ENCODE assay signal across 11 cellular contexts in genomic region chr6:105985098-105985815, GRCh38.
A peak's percentile ranks its signal among the peaks of the same experiment; 100 is the strongest.
DNase-seq lines count a peak whose midpoint lies in the region; ATAC-seq, FAIRE-seq and TF ChIP-seq lines count a peak whose summit lies in the region.
"Had no signal": no experiment of that assay in that cellular context is flagged by ENCODE, and none has a peak within 500 bp of the region (broad histone marks: within the 10 kb centered on the region; RNA-seq: fewer than 3 reads in every experiment).

No MANE protein-coding gene starts in this region.

- POLR2A ChIA-PET in K562 (lab: Yijun Ruan, JAX) (no interaction called here), A673 (lab: Charles Lee; ENCODE audit: low non-redundant PET) (interaction anchor here (0.6 kb wide), 1 partner anchor 1929 kb away, joined by 3 read pairs; no protein-coding TSS in a partner anchor)

- H3K4me3 Mint-ChIP-seq in H9: peak overlapping the region; percentile 60 to 80; a peak in 4 of 5 replicates

- peak; percentile 7 for DNase-seq in DMS153 (lab: John Stamatoyannopoulos, UW)
- DNase-seq in H9: no peak
- DNase-seq in K562 (ENCODE audit: extremely low read depth in 1 of 4, low spot score in 3 of 4): peak in 1 of 4 experiments; percentile 21
- DNase-seq in mucosa of gallbladder (ENCODE audit: low spot score): peak; percentile 37
- DNase-seq in A673 (ENCODE audit: low spot score): no peak
- DNase-seq: activated CD4-positive, alpha-beta T cell treated with anti-CD3 and anti-CD28 coated beads for 4 hours; NCI-H446; stimulated activated CD4-positive, alpha-beta T cell treated with anti-CD3 and anti-CD28 coated beads, Interleukin-2, amount 100 ng/mL, for 48 hours had no signal

- H3K4ac ChIP-seq in H9 (ENCODE audit: low read depth, low read length): no peak overlapping the region

- BruUV-seq in K562 (replicated peaks; lab: Mats Ljungman, UMichigan) (no TSS peak), A673 (replicated peaks; lab: Mats Ljungman, UMichigan) (no TSS peak)

- H3K36me3 Mint-ChIP-seq in H9 (ENCODE audit: insufficient read depth in 1 of 3, low read depth in 3 of 3): peaks cover 0 to 4% (median 0%) of the 10 kb centered on the region in 3 experiments; a peak in 1 of 7 replicates

- H3K27me3 Mint-ChIP-seq in H9 (ENCODE audit: low read depth): peaks cover 100% of the 10 kb centered on the region

- TF ChIP-seq EP300 in K562 (IDR thresholded peaks at IDR 0.05; ENCODE audit: low read length): no peak

- TF ChIP-seq POLR2A in K562 (conservative IDR thresholded peaks at IDR 0.05): no peak

- no peak overlapping the region for H2BK120ac ChIP-seq in H9 (ENCODE audit: low read depth, low read length, poor library complexity, severe bottlenecking)

- H3K9ac ChIP-seq in H9 (ENCODE audit: extremely low read depth, insufficient read length, low read length): no peak overlapping the region
- no peak overlapping the region for H3K9ac ChIP-seq in K562 (ENCODE audit: insufficient read depth in 1 of 2, low read depth in 2 of 2, low read length in 2 of 2)

- H3K27ac ChIP-seq in H9 (ENCODE audit: insufficient read length, low read depth, low read length): no peak overlapping the region
- H3K27ac ChIP-seq in K562 (ENCODE audit: extremely low read depth, low read depth, low read length): no peak overlapping the region
- no peak overlapping the region for H3K27ac ChIP-seq in A673 (ENCODE audit: low read depth, low read length, poor library complexity, severe bottlenecking)

- H3K14ac ChIP-seq in H9 (ENCODE audit: insufficient read depth, low read length): no peak overlapping the region

- no CpG with 5 or more reads among the region's 5 CpGs for WGBS in H9 (ENCODE audit: extremely low coverage, insufficient read length, low lambda C conversion rate)
- 16% methylated on average over 5 of the region's 5 CpGs for WGBS in K562 (ENCODE audit: insufficient coverage, low coverage, missing lambda C conversion rate)

- TF ChIP-seq CTCF in H9 (conservative IDR thresholded peaks at IDR 0.05) (no peak), K562 (IDR thresholded peaks at IDR 0.05 in 2 of 3, conservative IDR thresholded peaks at IDR 0.05 in 1 of 3; ENCODE audit: insufficient read depth in 2 of 3, low read depth in 1 of 3, low read length in 3 of 3) (no peak), A673 (conservative IDR thresholded peaks at IDR 0.05; ENCODE audit: low read depth, low read length) (no peak)

- H2BK20ac ChIP-seq in H9 (ENCODE audit: low read depth, low read length, poor library complexity, severe bottlenecking): no peak overlapping the region

- H3K23me2 ChIP-seq in H9 (ENCODE audit: insufficient read length, low read depth, low read length, poor library complexity, severe bottlenecking): peaks cover 18% of the 10 kb centered on the region

- TF ChIP-seq RAD21 in K562 (CRISPR knock-in tag; conservative IDR thresholded peaks at IDR 0.05 in 1 of 2, IDR thresholded peaks at IDR 0.05 in 1 of 2): no peak

- H3K27ac Mint-ChIP-seq in H9: no peak overlapping the region

- H3K56ac ChIP-seq in H9 (ENCODE audit: insufficient read length, low read depth, low read length): no peak overlapping the region

- H4K20me1 ChIP-seq in H9 (ENCODE audit: control insufficient read depth, insufficient read depth, insufficient read length) (no peaks in the 10 kb centered on the region), K562 (replicated peaks; ENCODE audit: control insufficient read depth, insufficient read depth, low read length) (no peaks in the 10 kb centered on the region)

- H3K79me2 ChIP-seq in H9 (ENCODE audit: insufficient read depth, low read length): no peaks in the 10 kb centered on the region
- no peaks in the 10 kb centered on the region for H3K79me2 ChIP-seq in K562 (ENCODE audit: control insufficient read depth, insufficient read depth, low read length)

- H2AK5ac ChIP-seq in H9 (ENCODE audit: insufficient read length, low read length): no peak overlapping the region

- H3K9me3 ChIP-seq in H9 (ENCODE audit: control insufficient read depth, low read depth, low read length) (no peaks in the 10 kb centered on the region), K562 (replicated peaks; ENCODE audit: control insufficient read depth, insufficient read depth, low read depth, low read length) (no peaks in the 10 kb centered on the region), A673 (ENCODE audit: low read depth, low read length, poor library complexity, severe bottlenecking) (no peaks in the 10 kb centered on the region)

- no peaks in the 10 kb centered on the region for H3K9me1 ChIP-seq in K562 (ENCODE audit: control insufficient read depth, insufficient read depth, low read length)

- no peak overlapping the region for H2BK5ac ChIP-seq in H9 (ENCODE audit: insufficient read length, low read length)

- no peaks in the 10 kb centered on the region for H3K79me1 ChIP-seq in H9 (ENCODE audit: insufficient read depth, low read depth, low read length, poor library complexity, severe bottlenecking)

- H3K27me3 ChIP-seq in H9 (ENCODE audit: insufficient read depth, low read length): peaks cover 73% of the 10 kb centered on the region
- peaks cover 6 to 37% of the 10 kb centered on the region in 2 experiments; a peak in 4 of 5 replicates for H3K27me3 ChIP-seq in K562 (ENCODE audit: control insufficient read depth in 2 of 2, insufficient read depth in 2 of 2, low read length in 2 of 2)
- no peaks in the 10 kb centered on the region for H3K27me3 ChIP-seq in A673 (replicated peaks; ENCODE audit: insufficient read depth, low read depth, low read length, poor library complexity)

- H3K4me3 ChIP-seq in K562 (no peak overlapping the region), A673 (ENCODE audit: low read depth, low read length, poor library complexity, severe bottlenecking) (no peak overlapping the region)

- ATAC-seq in K562 (peak; percentile 55), GM21619 (IDR thresholded peaks at IDR 0.05; ENCODE audit: unreplicated experiment) (no peak), HG03039 (IDR thresholded peaks at IDR 0.05; ENCODE audit: unreplicated experiment) (no peak)

- no peaks in the 10 kb centered on the region for H3K36me3 ChIP-seq in K562 (ENCODE audit: control insufficient read depth, insufficient read depth, low read length)
- no peaks in the 10 kb centered on the region for H3K36me3 ChIP-seq in A673 (ENCODE audit: insufficient read depth, low read length, poor library complexity, severe bottlenecking)

- H3K18ac ChIP-seq in H9 (ENCODE audit: insufficient read length, low read depth, low read length): no peak overlapping the region

- CTCF ChIA-PET in K562 (lab: Yijun Ruan, JAX; ENCODE audit: low intra/inter-chr PET ratio): no interaction called here
- CTCF ChIA-PET in A673 (lab: Charles Lee): no interaction called here

- no peak overlapping the region for H3T11ph ChIP-seq in H9 (ENCODE audit: low read length)

- H3K4me2 ChIP-seq in H9 (ENCODE audit: insufficient read depth, insufficient read length, low read length) (peak overlapping the region; percentile 83), K562 (ENCODE audit: insufficient read depth, low read length) (no peak overlapping the region)

- no peak overlapping the region for H2BK15ac ChIP-seq in H9 (ENCODE audit: low read depth, low read length)

- intact Hi-C loops in K562 (cut with micrococcal nuclease) (no loop called here), A673 (cut with micrococcal nuclease; ENCODE audit: unreplicated experiment) (loop anchor here (5.0 kb wide), 1 partner anchor 253 kb away; no protein-coding TSS in a partner anchor)

- no peak overlapping the region for H2BK12ac ChIP-seq in H9 (ENCODE audit: insufficient read length, low read depth, low read length)

- in situ Hi-C loops in K562 (cut with MboI): no loop called here

- peaks cover 0 to 6% of the 10 kb centered on the region in 2 experiments; a peak in 4 of 5 replicates for H3K9me3 Mint-ChIP-seq in H9

- H3K4me1 Mint-ChIP-seq in H9: peaks cover 26 to 29% of the 10 kb centered on the region in 2 experiments

- H4K5ac ChIP-seq in H9 (ENCODE audit: insufficient read length, low read depth, low read length): no peak overlapping the region

- H3K4me1 ChIP-seq in H9 (ENCODE audit: insufficient read depth, low read length) (peaks cover 6% of the 10 kb centered on the region; the same call in 1 of the 2 replicates), K562 (replicated peaks in 1 of 2; ENCODE audit: control insufficient read depth in 2 of 2, insufficient read depth in 2 of 2, low read length in 2 of 2) (peaks cover 2 to 12% of the 10 kb centered on the region in 2 experiments; a peak in 4 of 5 replicates), A673 (ENCODE audit: insufficient read depth, low read length, poor library complexity, severe bottlenecking) (no peaks in the 10 kb centered on the region)

- no peak overlapping the region for H2AFZ ChIP-seq in H9 (ENCODE audit: low read length)
- H2AFZ ChIP-seq in K562 (ENCODE audit: low read depth, low read length): no peak overlapping the region

- no peak for FAIRE-seq in K562 (lab: Jason Lieb, UNC)
- FAIRE-seq: endothelial cell of umbilical vein had no signal

- no peak overlapping the region for H3K23ac ChIP-seq in H9 (ENCODE audit: insufficient read length, low read depth, low read length)

- no peak overlapping the region for H4K91ac ChIP-seq in H9 (ENCODE audit: insufficient read length, low read depth, low read length)

- no peak overlapping the region for H4K8ac ChIP-seq in H9 (replicated peaks; ENCODE audit: insufficient read length, low read depth, low read length)

TF ChIP-seq in K562, 482 proteins besides CTCF, POLR2A, EP300 and RAD21 (continues in another document):
- TF ChIP-seq ZBTB49 (CRISPR knock-in tag; IDR thresholded peaks at IDR 0.05; ENCODE audit: borderline replicate concordance) (no peak), TAF9B (IDR thresholded peaks at IDR 0.05; ENCODE audit: partially characterized antibody) (no peak), RFX1 (IDR thresholded peaks at IDR 0.05) (no peak)

Comparison
In these comparisons a context has a peak if more than half of its experiments do, and no peak if none do; other contexts are left out.
1. DNase-seq: peak in DMS153 (single experiment) and mucosa of gallbladder (single experiment); none in H9 (single experiment) and A673 (single experiment).